Comparison of ENCODE assay signal across 37 cellular contexts in genomic region chrY:8764184-8764583, GRCh38.
"Had no signal": no experiment of that assay in that cellular context is flagged by ENCODE, and none has a peak within 500 bp of the region (broad histone marks: within the 10 kb centered on the region; RNA-seq: fewer than 3 reads in every experiment).

No MANE protein-coding gene starts in this region.

- H3K4me3 Mint-ChIP-seq: activated B cell treated with CpG ODN at 0.5 μM for 24 hours; activated CD8-positive, alpha-beta memory T cell treated with anti-CD3 and anti-CD28 coated beads, Interleukin-2, amount 10 ng/mL, durations not matched to agents 7 days and 5 days; activated CD8-positive, alpha-beta T cell treated with anti-CD3 and anti-CD28 coated beads, Interleukin-2, amount 10 ng/mL, durations not matched to agents 7 days and 5 days; activated naive CD4-positive, alpha-beta T cell treated with anti-CD3 and anti-CD28 coated beads for 36 hours; activated naive CD4-positive, alpha-beta T cell treated with anti-CD3 and anti-CD28 coated beads, Interleukin-2, amount 50 U/mL, for 24 hours; activated naive CD8-positive, alpha-beta T cell treated with anti-CD3 and anti-CD28 coated beads for 36 hours; activated naive CD8-positive, alpha-beta T cell treated with anti-CD3 and anti-CD28 coated beads, Interleukin-2, amount 50 U/mL, for 24 hours; activated T-helper 1 cell treated with anti-CD3 and anti-CD28 coated beads, Interleukin-12 subunit alpha, Interleukin-12 subunit beta, Interleukin-2, Interleukin-4 antibody, amounts not matched to agents 30 ng/mL and 10 ng/mL and 1 ng/mL, durations not matched to agents 14 hours and 24 hours and 36 hours; dendritic cell treated with granulocyte-macrophage colony-stimulating factor and Interleukin-4, amounts not matched to agents 40 ng/mL and 50 ng/mL, for 4 days; effector memory CD8-positive, alpha-beta T cell; T-cell; T-helper 1 cell treated with Interleukin-12 subunit alpha and Interleukin-12 subunit beta and Interleukin-4 antibody, amounts not matched to agents 30 μg/mL and 1 μg/mL, for 36 hours; T-helper 2 cell treated with Interferon-gamma antibody and Interleukin-4, amounts not matched to agents 5 μg/mL and 100 μg/mL, for 36 hours had no signal

- H3K9me3 ChIP-seq: adrenal gland, body of pancreas, esophagus muscularis mucosa, gastrocnemius medialis, heart right ventricle had no signal

- ATAC-seq: activated CD4-positive, CD25-positive, alpha-beta regulatory T cell treated with anti-CD3 and anti-CD28 coated beads, Interleukin-2, amount 50 U/mL, for 24 hours; activated CD8-positive, alpha-beta memory T cell treated with anti-CD3 and anti-CD28 coated beads, Interleukin-2, amount 10 ng/mL, durations not matched to agents 7 days and 5 days; activated CD8-positive, alpha-beta T cell treated with anti-CD3 and anti-CD28 coated beads, Interleukin-2, amount 10 ng/mL, durations not matched to agents 7 days and 5 days; activated naive CD8-positive, alpha-beta T cell treated with anti-CD3 and anti-CD28 coated beads, Interleukin-2, amount 50 U/mL, for 24 hours; body of pancreas; effector memory CD8-positive, alpha-beta T cell; foreskin keratinocyte; T-cell had no signal

- DNase-seq: activated B cell treated with CpG ODN at 0.5 μM for 24 hours; activated CD4-positive, alpha-beta T cell treated with anti-CD3 and anti-CD28 coated beads for 48 hours; activated CD4-positive, alpha-beta T cell treated with anti-CD3 and anti-CD28 coated beads, Interleukin-2, amount 50 U/mL, for 1 hour; activated CD4-positive, alpha-beta T cell treated with anti-CD3 and anti-CD28 coated beads, Interleukin-2, amount 50 U/mL, for 48 hours; activated CD8-positive, alpha-beta memory T cell treated with anti-CD3 and anti-CD28 coated beads, Interleukin-2, amount 10 ng/mL, durations not matched to agents 7 days and 5 days; activated CD8-positive, alpha-beta memory T cell treated with anti-CD3 and anti-CD28 coated beads, Interleukin-2, amount 50 U/mL, for 4 hours; activated CD8-positive, alpha-beta T cell treated with anti-CD3 and anti-CD28 coated beads, Interleukin-2, amount 10 ng/mL, durations not matched to agents 7 days and 5 days; activated effector memory CD4-positive, alpha-beta T cell treated with anti-CD3 and anti-CD28 coated beads, Interleukin-2, amount 50 U/mL, for 16 hours; activated naive CD4-positive, alpha-beta T cell treated with anti-CD3 and anti-CD28 coated beads for 36 hours; activated naive CD8-positive, alpha-beta T cell treated with anti-CD3 and anti-CD28 coated beads for 36 hours; activated naive CD8-positive, alpha-beta T cell treated with anti-CD3 and anti-CD28 coated beads, Interleukin-2, amount 50 U/mL, for 24 hours; activated T-cell treated with anti-CD3 and anti-CD28 coated beads, Interleukin-2, amount 50 U/mL, for 1 hour; activated T-cell treated with anti-CD3 and anti-CD28 coated beads, Interleukin-2, amount 50 U/mL, for 48 hours; amygdala; aorta; body of pancreas; caudate nucleus; cerebellar nuclear complex; dorsolateral prefrontal cortex; effector memory CD8-positive, alpha-beta T cell; erythroblast; foreskin keratinocyte; gastrocnemius medialis; heart right ventricle; T-cell; T1000; WERI-Rb-1 had no signal

- H3K9me3 Mint-ChIP-seq: activated B cell treated with CpG ODN at 0.5 μM for 24 hours; activated naive CD4-positive, alpha-beta T cell treated with anti-CD3 and anti-CD28 coated beads for 36 hours; activated naive CD4-positive, alpha-beta T cell treated with anti-CD3 and anti-CD28 coated beads, Interleukin-2, amount 50 U/mL, for 24 hours; activated naive CD8-positive, alpha-beta T cell treated with anti-CD3 and anti-CD28 coated beads for 36 hours; activated naive CD8-positive, alpha-beta T cell treated with anti-CD3 and anti-CD28 coated beads, Interleukin-2, amount 50 U/mL, for 24 hours; activated T-helper 1 cell treated with anti-CD3 and anti-CD28 coated beads, Interleukin-12 subunit alpha, Interleukin-12 subunit beta, Interleukin-2, Interleukin-4 antibody, amounts not matched to agents 30 ng/mL and 10 ng/mL and 1 ng/mL, durations not matched to agents 14 hours and 24 hours and 36 hours; activated T-helper 2 cell treated with anti-CD3 and anti-CD28 coated beads, Interferon-gamma antibody, Interleukin-2, Interleukin-4, amounts not matched to agents 10 μg/mL and 5 μg/mL and 100 μg/mL, durations not matched to agents 14 hours and 24 hours and 36 hours; dendritic cell treated with granulocyte-macrophage colony-stimulating factor and Interleukin-4, amounts not matched to agents 40 ng/mL and 50 ng/mL, for 4 days; effector memory CD8-positive, alpha-beta T cell; T-cell; T-helper 1 cell treated with Interleukin-12 subunit alpha and Interleukin-12 subunit beta and Interleukin-4 antibody, amounts not matched to agents 30 μg/mL and 1 μg/mL, for 36 hours; T-helper 2 cell treated with Interferon-gamma antibody and Interleukin-4, amounts not matched to agents 5 μg/mL and 100 μg/mL, for 36 hours had no signal

- H3K36me3 Mint-ChIP-seq: activated CD8-positive, alpha-beta memory T cell treated with anti-CD3 and anti-CD28 coated beads, Interleukin-2, amount 10 ng/mL, durations not matched to agents 7 days and 5 days; activated naive CD4-positive, alpha-beta T cell treated with anti-CD3 and anti-CD28 coated beads, Interleukin-2, amount 50 U/mL, for 24 hours; activated naive CD8-positive, alpha-beta T cell treated with anti-CD3 and anti-CD28 coated beads for 36 hours; T-cell had no signal

- H3K27ac Mint-ChIP-seq: activated B cell treated with CpG ODN at 0.5 μM for 24 hours; activated CD8-positive, alpha-beta memory T cell treated with anti-CD3 and anti-CD28 coated beads, Interleukin-2, amount 10 ng/mL, durations not matched to agents 7 days and 5 days; activated CD8-positive, alpha-beta T cell treated with anti-CD3 and anti-CD28 coated beads, Interleukin-2, amount 10 ng/mL, durations not matched to agents 7 days and 5 days; activated naive CD4-positive, alpha-beta T cell treated with anti-CD3 and anti-CD28 coated beads for 36 hours; activated naive CD4-positive, alpha-beta T cell treated with anti-CD3 and anti-CD28 coated beads, Interleukin-2, amount 50 U/mL, for 24 hours; activated naive CD8-positive, alpha-beta T cell treated with anti-CD3 and anti-CD28 coated beads for 36 hours; activated naive CD8-positive, alpha-beta T cell treated with anti-CD3 and anti-CD28 coated beads, Interleukin-2, amount 50 U/mL, for 24 hours; activated T-helper 1 cell treated with anti-CD3 and anti-CD28 coated beads, Interleukin-12 subunit alpha, Interleukin-12 subunit beta, Interleukin-2, Interleukin-4 antibody, amounts not matched to agents 30 ng/mL and 10 ng/mL and 1 ng/mL, durations not matched to agents 14 hours and 24 hours and 36 hours; activated T-helper 2 cell treated with anti-CD3 and anti-CD28 coated beads, Interferon-gamma antibody, Interleukin-2, Interleukin-4, amounts not matched to agents 10 μg/mL and 5 μg/mL and 100 μg/mL, durations not matched to agents 14 hours and 24 hours and 36 hours; dendritic cell treated with granulocyte-macrophage colony-stimulating factor and Interleukin-4, amounts not matched to agents 40 ng/mL and 50 ng/mL, for 4 days; effector memory CD8-positive, alpha-beta T cell; T-cell; T-helper 1 cell treated with Interleukin-12 subunit alpha and Interleukin-12 subunit beta and Interleukin-4 antibody, amounts not matched to agents 30 μg/mL and 1 μg/mL, for 36 hours; T-helper 2 cell treated with Interferon-gamma antibody and Interleukin-4, amounts not matched to agents 5 μg/mL and 100 μg/mL, for 36 hours had no signal

- H3K27me3 ChIP-seq: adrenal gland, body of pancreas, dorsolateral prefrontal cortex, esophagus muscularis mucosa, foreskin keratinocyte, gastrocnemius medialis, heart right ventricle had no signal

- H3K27me3 Mint-ChIP-seq: activated B cell treated with CpG ODN at 0.5 μM for 24 hours; activated CD8-positive, alpha-beta memory T cell treated with anti-CD3 and anti-CD28 coated beads, Interleukin-2, amount 10 ng/mL, durations not matched to agents 7 days and 5 days; activated naive CD4-positive, alpha-beta T cell treated with anti-CD3 and anti-CD28 coated beads, Interleukin-2, amount 50 U/mL, for 24 hours; activated naive CD8-positive, alpha-beta T cell treated with anti-CD3 and anti-CD28 coated beads for 36 hours; activated naive CD8-positive, alpha-beta T cell treated with anti-CD3 and anti-CD28 coated beads, Interleukin-2, amount 50 U/mL, for 24 hours; dendritic cell treated with granulocyte-macrophage colony-stimulating factor and Interleukin-4, amounts not matched to agents 40 ng/mL and 50 ng/mL, for 4 days; effector memory CD8-positive, alpha-beta T cell had no signal

- H3K27ac ChIP-seq: adrenal gland, body of pancreas, coronary artery, dorsolateral prefrontal cortex, esophagus muscularis mucosa, foreskin keratinocyte, gastrocnemius medialis, heart right ventricle, WERI-Rb-1 had no signal

- H3K4me1 ChIP-seq: adrenal gland, body of pancreas, esophagus muscularis mucosa, foreskin keratinocyte, gastrocnemius medialis, heart right ventricle had no signal

- H3K4me3 ChIP-seq: adrenal gland, body of pancreas, coronary artery, dorsolateral prefrontal cortex, esophagus muscularis mucosa, gastrocnemius medialis, heart right ventricle had no signal

- H3K36me3 ChIP-seq: adrenal gland, esophagus muscularis mucosa, gastrocnemius medialis, heart right ventricle, WERI-Rb-1 had no signal

- H3K4me1 Mint-ChIP-seq: activated B cell treated with CpG ODN at 0.5 μM for 24 hours; activated naive CD4-positive, alpha-beta T cell treated with anti-CD3 and anti-CD28 coated beads, Interleukin-2, amount 50 U/mL, for 24 hours; activated naive CD8-positive, alpha-beta T cell treated with anti-CD3 and anti-CD28 coated beads for 36 hours; activated naive CD8-positive, alpha-beta T cell treated with anti-CD3 and anti-CD28 coated beads, Interleukin-2, amount 50 U/mL, for 24 hours; T-cell had no signal
